In genomic region chr4:139146926-139147547, GRCh38 we compare ENCODE assay signal across 20 cellular contexts.
"Had no signal": no experiment of that assay in that cellular context is flagged by ENCODE, and none has a peak within 500 bp of the region (broad histone marks: within the 10 kb centered on the region; RNA-seq: fewer than 3 reads in every experiment).

No MANE protein-coding gene starts in this region.

- H3K4me3 Mint-ChIP-seq: activated CD8-positive, alpha-beta T cell treated with anti-CD3 and anti-CD28 coated beads, Interleukin-2, amount 10 ng/mL, durations not matched to agents 7 days and 5 days; activated naive CD8-positive, alpha-beta T cell; memory B cell; nephron; T-helper 2 cell treated with Interferon-gamma antibody and Interleukin-4, amounts not matched to agents 5 μg/mL and 100 μg/mL, for 36 hours had no signal

- DNase-seq: activated CD4-positive, alpha-beta T cell treated with anti-CD3 and anti-CD28 coated beads, Interleukin-2, amount 50 U/mL, for 1 hour; activated CD4-positive, CD25-positive, alpha-beta regulatory T cell treated with anti-CD3 and anti-CD28 coated beads, Interleukin-2, amount 50 U/mL, for 72 hours; activated CD8-positive, alpha-beta T cell treated with anti-CD3 and anti-CD28 coated beads, Interleukin-2, amount 10 ng/mL, durations not matched to agents 7 days and 5 days; adrenal gland; gastrocnemius medialis; hippocampal formation; pancreas; psoas muscle; right cardiac atrium; stimulated activated CD4-positive, alpha-beta T cell treated with anti-CD3 and anti-CD28 coated beads, Interleukin-4, amount 100 ng/mL, for 24 hours; stimulated activated naive CD8-positive, alpha-beta T cell treated with anti-CD3 and anti-CD28 coated beads, Interleukin-15, Interleukin-2, amounts not matched to agents 100 U/mL and 50 U/mL, for 24 hours; thyroid gland had no signal

- H3K27ac ChIP-seq: adrenal gland, coronary artery, esophagus muscularis mucosa, gastrocnemius medialis, neutrophil, pancreas, psoas muscle, thyroid gland, VCaP had no signal

- H3K9me3 ChIP-seq: adrenal gland, esophagus muscularis mucosa, gastrocnemius medialis, neutrophil, pancreas, psoas muscle, thyroid gland had no signal

- ATAC-seq: activated CD8-positive, alpha-beta T cell treated with anti-CD3 and anti-CD28 coated beads, Interleukin-2, amount 10 ng/mL, durations not matched to agents 7 days and 5 days; gastrocnemius medialis; pancreas; psoas muscle; right cardiac atrium; stimulated activated naive CD8-positive, alpha-beta T cell treated with anti-CD3 and anti-CD28 coated beads, Interleukin-15, Interleukin-2, amounts not matched to agents 100 U/mL and 50 U/mL, for 24 hours had no signal

- H3K4me1 ChIP-seq: pancreas had no signal

- H3K27me3 ChIP-seq: adrenal gland, esophagus muscularis mucosa, gastrocnemius medialis, neutrophil, pancreas, thyroid gland had no signal

- H3K27me3 Mint-ChIP-seq: activated naive CD8-positive, alpha-beta T cell; memory B cell had no signal

- H3K27ac Mint-ChIP-seq: activated CD8-positive, alpha-beta T cell treated with anti-CD3 and anti-CD28 coated beads, Interleukin-2, amount 10 ng/mL, durations not matched to agents 7 days and 5 days; activated naive CD8-positive, alpha-beta T cell; memory B cell; nephron; T-helper 2 cell treated with Interferon-gamma antibody and Interleukin-4, amounts not matched to agents 5 μg/mL and 100 μg/mL, for 36 hours had no signal

- H3K36me3 ChIP-seq: adrenal gland, esophagus muscularis mucosa, gastrocnemius medialis, neutrophil, pancreas, thyroid gland had no signal

- H3K4me3 ChIP-seq: adrenal gland, coronary artery, esophagus muscularis mucosa, gastrocnemius medialis, pancreas, psoas muscle, thyroid gland had no signal
